ENCODE assay signal across 8 cellular contexts in genomic region chr10:119725550-119726290, GRCh38. TPM values are rescaled to one million over a fixed set of nuclear protein-coding genes. Genes with fewer than 3 reads are reported as not detected.
DNase-seq lines count a peak whose midpoint lies in the region; ATAC-seq and TF ChIP-seq lines count a peak whose summit lies in the region.

TSS of gene INPP5F (plus strand) at chr10:119726050. CDS start at chr10:119726263, 213 bp downstream.

- DNase-seq in NCI-H1417 treated with DMSO at 0.1 percent for 48 hours (lab: John Stamatoyannopoulos, UW) = peak; percentile 81
- DNase-seq in SW480 (ENCODE audit: low spot score) = peak; percentile 98
- DNase-seq in heart left ventricle = peak; percentile 99 to 100 (median 100)
- peak; percentile 96 to 100 (median 99) for DNase-seq in posterior cingulate gyrus
- peak; percentile 99 to 100 for DNase-seq in upper lobe of left lung

- no peaks in the 10 kb centered on the region for H3K27me3 ChIP-seq in heart left ventricle
- no peaks in the 10 kb centered on the region for H3K27me3 ChIP-seq in upper lobe of left lung

- H3K27ac ChIP-seq in adipose tissue (ENCODE audit: low read depth, low read length) (peak within 1 kb of the TSS; percentile 28), heart left ventricle (peak within 1 kb of the TSS; percentile 51 to 99 (median 95)), upper lobe of left lung (peak within 1 kb of the TSS; percentile 93 to 96 (median 94))

- H3K36me3 ChIP-seq in heart left ventricle = peaks cover 0 to 4% (median 0%) of the 10 kb centered on the region in 9 donors
- H3K36me3 ChIP-seq in upper lobe of left lung = no peaks in the 10 kb centered on the region

- H3K4me3 ChIP-seq in heart left ventricle (peak within 1 kb of the TSS; percentile 67 to 98 (median 82)), upper lobe of left lung (peak within 1 kb of the TSS; percentile 79 to 98 (median 90))

- intact Hi-C loops in heart left ventricle (cut with DNase I) (loop anchor here in 8 of 10 donors (1.0 to 10.0 kb wide), 8 partner anchors 38 to 147 kb away; partner anchors contain the start of genes TIAL1 (in 3 of the 8), BAG3 (in 1 of the 8) and MCMBP (in 1 of the 8)), posterior cingulate gyrus (cut with DNase I) (loop anchor here (2.0 to 10.0 kb wide), 4 partner anchors 39 to 623 kb away; partner anchors contain the start of genes DENND10, MCMBP and TIAL1)

- H3K4me1 ChIP-seq in heart left ventricle (peaks cover 0 to 39% (median 23%) of the 10 kb centered on the region in 12 donors), upper lobe of left lung (peaks cover 14 to 23% (median 19%) of the 10 kb centered on the region in 4 donors)

- WGBS in adipose tissue, 3 donors = 0 to 1% (median 0%) methylated on average over 74 to 79 of the region's 84 CpGs
- 0 to 2% (median 1%) methylated on average over 42 to 84 of the region's 84 CpGs for WGBS in heart left ventricle, 4 donors
- WGBS in upper lobe of left lung, 2 donors = 1% methylated on average over 57 to 65 of the region's 84 CpGs

- TF ChIP-seq CTCF in GM12874 (IDR thresholded peaks at IDR 0.05; ENCODE audit: insufficient read depth, low read depth, low read length) = peak; percentile 21; the same call in 1 of the 2 replicates
- peak in 10 of 12 donors; percentile 26 to 58 (median 35) for TF ChIP-seq CTCF in heart left ventricle (IDR thresholded peaks at IDR 0.05)
- peak in 5 of 6 experiments; percentile 35 to 72 (median 57) for TF ChIP-seq CTCF in upper lobe of left lung (IDR thresholded peaks at IDR 0.05)

- peak in 1 of 4 donors; percentile 14 for TF ChIP-seq EP300 in upper lobe of left lung (IDR thresholded peaks at IDR 0.05)

- no peaks in the 10 kb centered on the region for H3K9me3 ChIP-seq in heart left ventricle
- no peaks in the 10 kb centered on the region for H3K9me3 ChIP-seq in upper lobe of left lung

- ATAC-seq in HG02798 (IDR thresholded peaks at IDR 0.05; ENCODE audit: poor library complexity, unreplicated experiment) (peak; percentile 93), heart left ventricle (peak; percentile 99 to 100 (median 99)), upper lobe of left lung (ENCODE audit: low FRiP score in 2 of 2) (peak; percentile 99 to 100)

- TF ChIP-seq POLR2A in heart left ventricle (IDR thresholded peaks at IDR 0.05) = peak in 1 of 2 donors; percentile 68
- peak in 3 of 4 donors; percentile 57 to 92 (median 69) for TF ChIP-seq POLR2A in upper lobe of left lung (IDR thresholded peaks at IDR 0.05)

RNA-seq across cellular contexts. Expression of gene INPP5F, which starts in this region (rescaled TPM):
- polyA plus RNA-seq in adipose tissue (1 to 10 TPM; 5.1 to 9.6 (median 7.6) TPM), heart left ventricle (1 to 10 TPM; 3.0 to 5.4 TPM)
- total RNA-seq in heart left ventricle (1 to 10 TPM; 3.9 to 9.9 (median 6.6) TPM), upper lobe of left lung (10 to 100 TPM in 3 of 6 donors, 1 to 10 TPM in 3; 6.7 to 14.4 (median 10.1) TPM)

Comparison
In these comparisons a context has a peak if more than half of its experiments do, and no peak if none do; other contexts are left out.
1. Peak in every context shown above with its lines: DNase-seq, ATAC-seq, H3K4me3 ChIP-seq and H3K27ac ChIP-seq.
2. H3K27ac ChIP-seq: peak in every context shown above with its lines; median percentile 95 in heart left ventricle; 94 in upper lobe of left lung; 28 in adipose tissue.